8 cellular contexts compared by ENCODE assay signal in the genomic region with DNA sequence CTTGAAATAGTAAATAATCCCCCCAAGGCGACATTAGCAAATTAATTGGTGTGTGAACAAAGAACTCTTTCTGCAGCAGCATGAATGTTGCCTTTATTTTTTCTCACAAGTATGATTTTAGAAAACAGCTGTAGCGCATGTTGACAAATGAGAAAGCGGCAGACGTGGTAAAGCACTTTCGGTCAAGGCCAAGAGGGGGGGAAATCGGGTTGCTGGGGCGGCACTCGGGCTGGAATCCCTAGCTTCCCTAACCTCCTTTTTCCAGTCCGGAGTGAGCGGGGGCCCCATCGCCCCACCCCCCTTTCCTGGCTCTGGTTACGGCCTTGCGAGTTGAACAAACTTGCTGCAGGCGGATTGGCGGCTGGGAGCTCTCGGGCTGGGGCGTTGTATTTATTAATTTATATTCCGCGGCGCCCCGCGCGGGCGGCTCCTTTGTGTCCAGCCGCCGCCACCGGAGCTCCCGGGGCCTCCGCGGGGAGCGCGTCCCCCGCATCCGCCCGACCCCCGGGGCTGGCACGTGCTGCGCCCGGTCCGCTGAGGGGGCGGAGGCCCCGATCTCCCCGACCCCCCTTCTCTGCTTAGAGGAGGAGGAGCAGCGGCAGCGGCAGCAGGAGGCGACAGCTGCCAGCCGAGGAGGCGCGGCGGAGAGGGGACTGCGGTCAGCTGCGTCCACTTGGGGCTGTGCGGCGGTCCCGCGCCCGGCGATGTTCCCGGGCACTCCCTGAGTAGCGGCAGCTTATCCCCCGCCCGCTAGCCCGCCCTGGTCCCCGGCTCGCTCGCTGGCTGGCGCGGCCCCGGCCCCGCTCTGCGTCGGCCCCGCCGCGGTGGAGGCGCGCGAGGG. TPM values are rescaled to one million over a fixed set of nuclear protein-coding genes. Genes with fewer than 3 reads are reported as not detected.
DNase-seq lines count a peak whose midpoint lies in the region; ATAC-seq and TF ChIP-seq lines count a peak whose summit lies in the region.

A gene with protein sequence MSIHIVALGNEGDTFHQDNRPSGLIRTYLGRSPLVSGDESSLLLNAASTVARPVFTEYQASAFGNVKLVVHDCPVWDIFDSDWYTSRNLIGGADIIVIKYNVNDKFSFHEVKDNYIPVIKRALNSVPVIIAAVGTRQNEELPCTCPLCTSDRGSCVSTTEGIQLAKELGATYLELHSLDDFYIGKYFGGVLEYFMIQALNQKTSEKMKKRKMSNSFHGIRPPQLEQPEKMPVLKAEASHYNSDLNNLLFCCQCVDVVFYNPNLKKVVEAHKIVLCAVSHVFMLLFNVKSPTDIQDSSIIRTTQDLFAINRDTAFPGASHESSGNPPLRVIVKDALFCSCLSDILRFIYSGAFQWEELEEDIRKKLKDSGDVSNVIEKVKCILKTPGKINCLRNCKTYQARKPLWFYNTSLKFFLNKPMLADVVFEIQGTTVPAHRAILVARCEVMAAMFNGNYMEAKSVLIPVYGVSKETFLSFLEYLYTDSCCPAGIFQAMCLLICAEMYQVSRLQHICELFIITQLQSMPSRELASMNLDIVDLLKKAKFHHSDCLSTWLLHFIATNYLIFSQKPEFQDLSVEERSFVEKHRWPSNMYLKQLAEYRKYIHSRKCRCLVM (plus strand): TSS at position 607 of the 841 bp plus-strand sequence. CDS start 347 bp downstream, outside the sequence.

- H3K27me3 ChIP-seq in HUES64 (ENCODE audit: insufficient read depth, low read length) (peaks cover 63% of the 10 kb centered on the region), PC-3 (ENCODE audit: low read length) (no peaks in the 10 kb centered on the region), testis (no peaks in the 10 kb centered on the region)

- H4K20me1 ChIP-seq in PC-3 (ENCODE audit: low read length): no peaks in the 10 kb centered on the region

- H3K79me2 ChIP-seq in PC-3 (ENCODE audit: low read length): peaks cover 12% of the 10 kb centered on the region; the same call in 1 of the 2 replicates

- H3K36me3 Mint-ChIP-seq in naive thymus-derived CD8-positive, alpha-beta T cell: no peaks in the 10 kb centered on the region

- POLR2A ChIA-PET in PC-3 (lab: Charles Lee; ENCODE audit: unreplicated experiment): interaction anchor here (0.6 to 0.7 kb wide), 2 partner anchors 22 to 55 kb away, joined by 4 to 6 read pairs; no protein-coding TSS in a partner anchor
- POLR2A ChIA-PET in naive thymus-derived CD8-positive, alpha-beta T cell (lab: Charles Lee): interaction anchor here (1.1 kb wide), 1 partner anchor 176 kb away, joined by 3 read pairs; a partner anchor contains a TSS

- H3K4me3 ChIP-seq in HUES64 (ENCODE audit: low read length): peak within 1 kb of the TSS; percentile 70
- H3K4me3 ChIP-seq in PC-3 (ENCODE audit: low read length): peak within 1 kb of the TSS; percentile 90
- peak within 1 kb of the TSS; percentile 77 for H3K4me3 ChIP-seq in fibroblast of villous mesenchyme (ENCODE audit: low read depth, low read length)
- peak within 1 kb of the TSS; percentile 87 to 89 for H3K4me3 ChIP-seq in testis

- ATAC-seq in GM21423 (IDR thresholded peaks at IDR 0.05; ENCODE audit: unreplicated experiment): peak; percentile 38
- ATAC-seq in PC-3: peak; percentile 68
- ATAC-seq in naive thymus-derived CD8-positive, alpha-beta T cell: peak; percentile 73 to 82

- H3K27ac Mint-ChIP-seq in naive thymus-derived CD8-positive, alpha-beta T cell: peak within 1 kb of the TSS in 2 of 10 donors; percentile 37 to 41

- DNase-seq in DMS 273 treated with DMSO at 0.1 percent for 48 hours (lab: John Stamatoyannopoulos, UW): peak; percentile 88
- DNase-seq in PC-3: peak; percentile 76
- DNase-seq in activated naive CD4-positive, alpha-beta T cell treated with Interleukin-2 at 50 U/mL for 16 hours: peak; percentile 34
- DNase-seq in fibroblast of villous mesenchyme (ENCODE audit: low read depth): peak; percentile 96
- DNase-seq in naive thymus-derived CD8-positive, alpha-beta T cell: peak; percentile 11 to 69 (median 36)
- DNase-seq in testis: peak; percentile 96

- H3K4me1 ChIP-seq in HUES64 (ENCODE audit: insufficient read depth, low read length): peaks cover 26% of the 10 kb centered on the region
- H3K4me1 ChIP-seq in PC-3 (ENCODE audit: insufficient read depth, low read length): peaks cover 34% of the 10 kb centered on the region
- peaks cover 58% of the 10 kb centered on the region for H3K4me1 ChIP-seq in testis

- TF ChIP-seq CTCF in PC-3 (conservative IDR thresholded peaks at IDR 0.05; ENCODE audit: low read depth, low read length) (no peak), fibroblast of villous mesenchyme (IDR thresholded peaks at IDR 0.05; ENCODE audit: insufficient read depth, low read depth, low read length) (no peak), testis (IDR thresholded peaks at IDR 0.05) (peak in 1 of 3 experiments; percentile 17)

- H3K4me1 Mint-ChIP-seq in naive thymus-derived CD8-positive, alpha-beta T cell: peaks cover 0 to 23% (median 16%) of the 10 kb centered on the region in 4 donors

- CTCF ChIA-PET in PC-3 (lab: Charles Lee): interaction anchor here (1.1 kb wide), 1 partner anchor 50 kb away, joined by 3 read pairs; no protein-coding TSS in a partner anchor

- TF ChIP-seq POLR2A in testis (IDR thresholded peaks at IDR 0.05): peak; percentile 33

- H3K27ac ChIP-seq in HUES64 (ENCODE audit: low read depth, low read length): peak within 1 kb of the TSS; percentile 42; the same call in 1 of the 2 replicates
- H3K27ac ChIP-seq in PC-3 (ENCODE audit: low read length): no peak within 1 kb of the TSS
- H3K27ac ChIP-seq in testis: peak within 1 kb of the TSS; percentile 96 to 99

- H3K9me3 Mint-ChIP-seq in naive thymus-derived CD8-positive, alpha-beta T cell: no peaks in the 10 kb centered on the region

- H3K9me3 ChIP-seq in HUES64 (ENCODE audit: insufficient read depth, low read depth, low read length) (no peaks in the 10 kb centered on the region), PC-3 (ENCODE audit: low read length) (no peaks in the 10 kb centered on the region), testis (no peaks in the 10 kb centered on the region)

- H3K4me3 Mint-ChIP-seq in naive thymus-derived CD8-positive, alpha-beta T cell: peak within 1 kb of the TSS; percentile 73 to 86 (median 82)

- peak within 1 kb of the TSS; percentile 98 for H2AFZ ChIP-seq in PC-3 (ENCODE audit: low read length)

- H3K27me3 Mint-ChIP-seq in naive thymus-derived CD8-positive, alpha-beta T cell: peaks cover 15 to 48% (median 27%) of the 10 kb centered on the region in 5 donors

- intact Hi-C loops in PC-3 (cut with micrococcal nuclease): loop anchor here (2.0 to 10.0 kb wide), 6 partner anchors 18 to 176 kb away; a partner anchor contains a TSS
- intact Hi-C loops in testis (cut with DNase I; ENCODE audit: low total_unique reads): no loop called here

- BruUV-seq in PC-3 (replicated peaks; lab: Mats Ljungman, UMichigan): no TSS peak

- under 1% methylated on average over 77 of the region's 78 CpGs for WGBS in HUES64
- 0% methylated on average over 24 to 68 of the region's 78 CpGs for WGBS in testis, 2 donors

- peak within 1 kb of the TSS; percentile 53 for H3K9ac ChIP-seq in HUES64 (ENCODE audit: low read depth, low read length)
- H3K9ac ChIP-seq in PC-3 (ENCODE audit: low read length): peak within 1 kb of the TSS; percentile 68

- peak within 1 kb of the TSS; percentile 95 for H3K4me2 ChIP-seq in PC-3 (ENCODE audit: low read length)

- no peaks in the 10 kb centered on the region for H3F3A ChIP-seq in PC-3 (ENCODE audit: low read length, unreplicated experiment)

- H3K36me3 ChIP-seq in HUES64 (ENCODE audit: insufficient read depth, low read length) (no peaks in the 10 kb centered on the region), PC-3 (ENCODE audit: low read depth, low read length) (no peaks in the 10 kb centered on the region), testis (ENCODE audit: low read depth, missing control alignments) (no peaks in the 10 kb centered on the region)

- no peaks in the 10 kb centered on the region for H3K9me2 ChIP-seq in PC-3 (replicated peaks; ENCODE audit: low read length)

RNA-seq across cellular contexts. Expression of the gene that starts here (rescaled TPM):
- polyA plus RNA-seq in HUES64 (2013, experiment 1 of 2): 13.9 TPM
- polyA plus RNA-seq in HUES64 (2013, experiment 2 of 2): 18.4 TPM
- total RNA-seq in PC-3 (2014; rRNA removed) (14.2 and 16.3 TPM in 2 replicates), fibroblast of villous mesenchyme (370 and 720 TPM in 2 replicates), testis (100 to 1,000 TPM; 163 to 190 TPM)
- under 1 TPM; 0.25 to 0.60 TPM for total RNA-seq in naive thymus-derived CD8-positive, alpha-beta T cell
- 1 to 10 TPM in 2 of 3 donors, under 1 TPM in 1; 0.49 to 2.9 (median 1.4) TPM for polyA plus RNA-seq in naive thymus-derived CD8-positive, alpha-beta T cell
- 44.1 TPM for polyA plus RNA-seq in testis (ENCODE audit: insufficient read depth, low read depth, low replicate concordance)

Comparison
In these comparisons a context has a peak if more than half of its experiments do, and no peak if none do; other contexts are left out.
1. RNA of the gene that starts here (polyA plus RNA-seq): 44.1 TPM in testis (single experiment); 0.49 to 2.9 TPM in naive thymus-derived CD8-positive, alpha-beta T cell; every median in the first group is over 10 times any median in the second.
2. DNase-seq: peak in every context shown above with its lines; median percentile 96 in fibroblast of villous mesenchyme; 96 in testis; 88 in DMS 273 treated with DMSO at 0.1 percent for 48 hours; 76 in PC-3; 36 in naive thymus-derived CD8-positive, alpha-beta T cell; 34 in activated naive CD4-positive, alpha-beta T cell treated with Interleukin-2 at 50 U/mL for 16 hours.
3. Peak in every context shown above with its lines, with median percentiles within 50 percentile points of each other: ATAC-seq and H3K4me3 ChIP-seq.